Comparison of ENCODE assay signal across 30 cellular contexts in genomic region chr15:89428246-89428645, GRCh38.
"Had no signal": no experiment of that assay in that cellular context is flagged by ENCODE, and none has a peak within 500 bp of the region (broad histone marks: within the 10 kb centered on the region; RNA-seq: fewer than 3 reads in every experiment).

No MANE protein-coding gene starts in this region.

- H3K36me3 ChIP-seq: ascending aorta, brain microvascular endothelial cell, esophagus muscularis mucosa, gastrocnemius medialis, WERI-Rb-1 had no signal

- H3K27ac ChIP-seq: ascending aorta, brain microvascular endothelial cell, coronary artery, dorsolateral prefrontal cortex, esophagus muscularis mucosa, foreskin keratinocyte, gastrocnemius medialis, WERI-Rb-1 had no signal

- H3K9me3 ChIP-seq: ascending aorta, esophagus muscularis mucosa, gastrocnemius medialis had no signal

- H3K4me3 Mint-ChIP-seq: activated B cell treated with CpG ODN at 0.5 μM for 24 hours; activated CD8-positive, alpha-beta T cell treated with anti-CD3 and anti-CD28 coated beads for 36 hours; activated naive CD4-positive, alpha-beta T cell treated with anti-CD3 and anti-CD28 coated beads, Interleukin-2, amount 10 ng/mL, durations not matched to agents 7 days and 5 days; activated naive CD8-positive, alpha-beta T cell treated with anti-CD3 and anti-CD28 coated beads, Interleukin-2, amount 10 ng/mL, durations not matched to agents 7 days and 5 days; activated T-helper 1 cell treated with anti-CD3 and anti-CD28 coated beads, Interleukin-12 subunit alpha, Interleukin-12 subunit beta, Interleukin-2, Interleukin-4 antibody, amounts not matched to agents 30 ng/mL and 10 ng/mL and 1 ng/mL, durations not matched to agents 14 hours and 24 hours and 36 hours; central memory CD8-positive, alpha-beta T cell; dendritic cell treated with granulocyte-macrophage colony-stimulating factor and Interleukin-4, amounts not matched to agents 40 ng/mL and 50 ng/mL, for 4 days; effector memory CD8-positive, alpha-beta T cell; T-helper 2 cell treated with Interferon-gamma antibody and Interleukin-4, amounts not matched to agents 5 μg/mL and 100 μg/mL, for 36 hours had no signal

- H3K9me3 Mint-ChIP-seq: activated B cell treated with CpG ODN at 0.5 μM for 24 hours; activated CD8-positive, alpha-beta T cell treated with anti-CD3 and anti-CD28 coated beads for 36 hours; activated naive CD4-positive, alpha-beta T cell treated with anti-CD3 and anti-CD28 coated beads, Interleukin-2, amount 10 ng/mL, durations not matched to agents 7 days and 5 days; activated naive CD4-positive, alpha-beta T cell treated with anti-CD3 and anti-CD28 coated beads, Interleukin-2, amount 50 U/mL, for 72 hours; activated naive CD8-positive, alpha-beta T cell treated with anti-CD3 and anti-CD28 coated beads, Interleukin-2, amount 10 ng/mL, durations not matched to agents 7 days and 5 days; activated T-helper 1 cell treated with anti-CD3 and anti-CD28 coated beads, Interleukin-12 subunit alpha, Interleukin-12 subunit beta, Interleukin-2, Interleukin-4 antibody, amounts not matched to agents 30 ng/mL and 10 ng/mL and 1 ng/mL, durations not matched to agents 14 hours and 24 hours and 36 hours; central memory CD8-positive, alpha-beta T cell; dendritic cell treated with granulocyte-macrophage colony-stimulating factor and Interleukin-4, amounts not matched to agents 40 ng/mL and 50 ng/mL, for 4 days; effector memory CD8-positive, alpha-beta T cell; T-helper 2 cell treated with Interferon-gamma antibody and Interleukin-4, amounts not matched to agents 5 μg/mL and 100 μg/mL, for 36 hours had no signal

- H3K4me3 ChIP-seq: ascending aorta, coronary artery, dorsolateral prefrontal cortex, esophagus muscularis mucosa, gastrocnemius medialis had no signal

- H3K36me3 Mint-ChIP-seq: activated naive CD4-positive, alpha-beta T cell treated with anti-CD3 and anti-CD28 coated beads, Interleukin-2, amount 10 ng/mL, durations not matched to agents 7 days and 5 days; activated naive CD4-positive, alpha-beta T cell treated with anti-CD3 and anti-CD28 coated beads, Interleukin-2, amount 50 U/mL, for 72 hours; activated naive CD8-positive, alpha-beta T cell treated with anti-CD3 and anti-CD28 coated beads, Interleukin-2, amount 10 ng/mL, durations not matched to agents 7 days and 5 days had no signal

- H3K27me3 ChIP-seq: ascending aorta, dorsolateral prefrontal cortex had no signal

- H3K27ac Mint-ChIP-seq: activated B cell treated with CpG ODN at 0.5 μM for 24 hours; activated CD8-positive, alpha-beta T cell treated with anti-CD3 and anti-CD28 coated beads for 36 hours; activated naive CD4-positive, alpha-beta T cell treated with anti-CD3 and anti-CD28 coated beads, Interleukin-2, amount 10 ng/mL, durations not matched to agents 7 days and 5 days; activated naive CD4-positive, alpha-beta T cell treated with anti-CD3 and anti-CD28 coated beads, Interleukin-2, amount 50 U/mL, for 72 hours; activated naive CD8-positive, alpha-beta T cell treated with anti-CD3 and anti-CD28 coated beads, Interleukin-2, amount 10 ng/mL, durations not matched to agents 7 days and 5 days; activated T-helper 1 cell treated with anti-CD3 and anti-CD28 coated beads, Interleukin-12 subunit alpha, Interleukin-12 subunit beta, Interleukin-2, Interleukin-4 antibody, amounts not matched to agents 30 ng/mL and 10 ng/mL and 1 ng/mL, durations not matched to agents 14 hours and 24 hours and 36 hours; dendritic cell treated with granulocyte-macrophage colony-stimulating factor and Interleukin-4, amounts not matched to agents 40 ng/mL and 50 ng/mL, for 4 days; effector memory CD8-positive, alpha-beta T cell; T-helper 17 cell; T-helper 2 cell treated with Interferon-gamma antibody and Interleukin-4, amounts not matched to agents 5 μg/mL and 100 μg/mL, for 36 hours had no signal

- DNase-seq: activated B cell treated with CpG ODN at 0.5 μM for 24 hours; activated CD4-positive, alpha-beta T cell treated with anti-CD3 and anti-CD28 coated beads for 48 hours; activated CD4-positive, alpha-beta T cell treated with anti-CD3 and anti-CD28 coated beads, Interleukin-2, amount 50 U/mL, for 1 hour; activated CD4-positive, alpha-beta T cell treated with anti-CD3 and anti-CD28 coated beads, Interleukin-2, amount 50 U/mL, for 48 hours; activated CD8-positive, alpha-beta memory T cell treated with anti-CD3 and anti-CD28 coated beads for 24 hours; activated CD8-positive, alpha-beta T cell treated with anti-CD3 and anti-CD28 coated beads for 36 hours; activated gamma-delta T cell; activated naive CD4-positive, alpha-beta T cell; activated naive CD4-positive, alpha-beta T cell treated with anti-CD3 and anti-CD28 coated beads, Interleukin-2, amount 10 ng/mL, durations not matched to agents 7 days and 5 days; activated naive CD8-positive, alpha-beta T cell treated with anti-CD3 and anti-CD28 coated beads, Interleukin-2, amount 10 ng/mL, durations not matched to agents 7 days and 5 days; activated T-cell treated with anti-CD3 and anti-CD28 coated beads, Interleukin-2, amount 50 U/mL, for 48 hours; brain microvascular endothelial cell; dorsolateral prefrontal cortex; effector CD4-positive, alpha-beta T cell; effector memory CD8-positive, alpha-beta T cell; foreskin keratinocyte; gastrocnemius medialis; glutamatergic neuron; T-helper 1 cell; T-helper 17 cell; T1000; WERI-Rb-1 had no signal
